Comparison of ENCODE assay signal across 2 cellular contexts in the genomic region with DNA sequence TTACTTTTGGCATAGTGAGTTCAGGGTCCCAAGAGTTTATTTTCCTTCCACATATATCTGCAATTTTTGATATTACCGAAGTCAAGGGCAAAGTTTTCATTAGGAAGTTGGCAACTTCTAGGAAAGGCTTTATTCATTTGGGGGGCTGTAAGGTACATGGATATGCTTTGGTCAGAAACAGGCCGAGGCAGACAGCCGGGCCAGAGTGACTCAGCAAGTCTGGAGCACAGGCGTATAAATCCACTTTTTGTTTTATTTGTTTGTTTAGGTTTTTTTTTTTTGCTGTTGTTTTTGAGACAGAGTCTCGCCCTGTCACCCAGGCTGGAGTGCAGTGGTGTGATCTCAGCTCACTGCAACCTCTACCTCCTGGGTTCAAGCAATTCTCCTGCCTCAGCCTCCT.
TF ChIP-seq lines count a peak whose summit lies in the region.

No MANE protein-coding gene starts in this region.

TF ChIP-seq in GM23338, 12 proteins besides CTCF, POLR2A, EP300 and RAD21 (continued from another document):
- TF ChIP-seq, protein P1, sequence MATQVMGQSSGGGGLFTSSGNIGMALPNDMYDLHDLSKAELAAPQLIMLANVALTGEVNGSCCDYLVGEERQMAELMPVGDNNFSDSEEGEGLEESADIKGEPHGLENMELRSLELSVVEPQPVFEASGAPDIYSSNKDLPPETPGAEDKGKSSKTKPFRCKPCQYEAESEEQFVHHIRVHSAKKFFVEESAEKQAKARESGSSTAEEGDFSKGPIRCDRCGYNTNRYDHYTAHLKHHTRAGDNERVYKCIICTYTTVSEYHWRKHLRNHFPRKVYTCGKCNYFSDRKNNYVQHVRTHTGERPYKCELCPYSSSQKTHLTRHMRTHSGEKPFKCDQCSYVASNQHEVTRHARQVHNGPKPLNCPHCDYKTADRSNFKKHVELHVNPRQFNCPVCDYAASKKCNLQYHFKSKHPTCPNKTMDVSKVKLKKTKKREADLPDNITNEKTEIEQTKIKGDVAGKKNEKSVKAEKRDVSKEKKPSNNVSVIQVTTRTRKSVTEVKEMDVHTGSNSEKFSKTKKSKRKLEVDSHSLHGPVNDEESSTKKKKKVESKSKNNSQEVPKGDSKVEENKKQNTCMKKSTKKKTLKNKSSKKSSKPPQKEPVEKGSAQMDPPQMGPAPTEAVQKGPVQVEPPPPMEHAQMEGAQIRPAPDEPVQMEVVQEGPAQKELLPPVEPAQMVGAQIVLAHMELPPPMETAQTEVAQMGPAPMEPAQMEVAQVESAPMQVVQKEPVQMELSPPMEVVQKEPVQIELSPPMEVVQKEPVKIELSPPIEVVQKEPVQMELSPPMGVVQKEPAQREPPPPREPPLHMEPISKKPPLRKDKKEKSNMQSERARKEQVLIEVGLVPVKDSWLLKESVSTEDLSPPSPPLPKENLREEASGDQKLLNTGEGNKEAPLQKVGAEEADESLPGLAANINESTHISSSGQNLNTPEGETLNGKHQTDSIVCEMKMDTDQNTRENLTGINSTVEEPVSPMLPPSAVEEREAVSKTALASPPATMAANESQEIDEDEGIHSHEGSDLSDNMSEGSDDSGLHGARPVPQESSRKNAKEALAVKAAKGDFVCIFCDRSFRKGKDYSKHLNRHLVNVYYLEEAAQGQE (IDR thresholded peaks at IDR 0.05; ENCODE audit: unreplicated experiment): no peak
- no peak for TF ChIP-seq NANOG (IDR thresholded peaks at IDR 0.05; ENCODE audit: borderline replicate concordance)
- TF ChIP-seq, protein P2, sequence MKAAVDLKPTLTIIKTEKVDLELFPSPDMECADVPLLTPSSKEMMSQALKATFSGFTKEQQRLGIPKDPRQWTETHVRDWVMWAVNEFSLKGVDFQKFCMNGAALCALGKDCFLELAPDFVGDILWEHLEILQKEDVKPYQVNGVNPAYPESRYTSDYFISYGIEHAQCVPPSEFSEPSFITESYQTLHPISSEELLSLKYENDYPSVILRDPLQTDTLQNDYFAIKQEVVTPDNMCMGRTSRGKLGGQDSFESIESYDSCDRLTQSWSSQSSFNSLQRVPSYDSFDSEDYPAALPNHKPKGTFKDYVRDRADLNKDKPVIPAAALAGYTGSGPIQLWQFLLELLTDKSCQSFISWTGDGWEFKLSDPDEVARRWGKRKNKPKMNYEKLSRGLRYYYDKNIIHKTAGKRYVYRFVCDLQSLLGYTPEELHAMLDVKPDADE (IDR thresholded peaks at IDR 0.05): no peak
- TF ChIP-seq, protein P3, sequence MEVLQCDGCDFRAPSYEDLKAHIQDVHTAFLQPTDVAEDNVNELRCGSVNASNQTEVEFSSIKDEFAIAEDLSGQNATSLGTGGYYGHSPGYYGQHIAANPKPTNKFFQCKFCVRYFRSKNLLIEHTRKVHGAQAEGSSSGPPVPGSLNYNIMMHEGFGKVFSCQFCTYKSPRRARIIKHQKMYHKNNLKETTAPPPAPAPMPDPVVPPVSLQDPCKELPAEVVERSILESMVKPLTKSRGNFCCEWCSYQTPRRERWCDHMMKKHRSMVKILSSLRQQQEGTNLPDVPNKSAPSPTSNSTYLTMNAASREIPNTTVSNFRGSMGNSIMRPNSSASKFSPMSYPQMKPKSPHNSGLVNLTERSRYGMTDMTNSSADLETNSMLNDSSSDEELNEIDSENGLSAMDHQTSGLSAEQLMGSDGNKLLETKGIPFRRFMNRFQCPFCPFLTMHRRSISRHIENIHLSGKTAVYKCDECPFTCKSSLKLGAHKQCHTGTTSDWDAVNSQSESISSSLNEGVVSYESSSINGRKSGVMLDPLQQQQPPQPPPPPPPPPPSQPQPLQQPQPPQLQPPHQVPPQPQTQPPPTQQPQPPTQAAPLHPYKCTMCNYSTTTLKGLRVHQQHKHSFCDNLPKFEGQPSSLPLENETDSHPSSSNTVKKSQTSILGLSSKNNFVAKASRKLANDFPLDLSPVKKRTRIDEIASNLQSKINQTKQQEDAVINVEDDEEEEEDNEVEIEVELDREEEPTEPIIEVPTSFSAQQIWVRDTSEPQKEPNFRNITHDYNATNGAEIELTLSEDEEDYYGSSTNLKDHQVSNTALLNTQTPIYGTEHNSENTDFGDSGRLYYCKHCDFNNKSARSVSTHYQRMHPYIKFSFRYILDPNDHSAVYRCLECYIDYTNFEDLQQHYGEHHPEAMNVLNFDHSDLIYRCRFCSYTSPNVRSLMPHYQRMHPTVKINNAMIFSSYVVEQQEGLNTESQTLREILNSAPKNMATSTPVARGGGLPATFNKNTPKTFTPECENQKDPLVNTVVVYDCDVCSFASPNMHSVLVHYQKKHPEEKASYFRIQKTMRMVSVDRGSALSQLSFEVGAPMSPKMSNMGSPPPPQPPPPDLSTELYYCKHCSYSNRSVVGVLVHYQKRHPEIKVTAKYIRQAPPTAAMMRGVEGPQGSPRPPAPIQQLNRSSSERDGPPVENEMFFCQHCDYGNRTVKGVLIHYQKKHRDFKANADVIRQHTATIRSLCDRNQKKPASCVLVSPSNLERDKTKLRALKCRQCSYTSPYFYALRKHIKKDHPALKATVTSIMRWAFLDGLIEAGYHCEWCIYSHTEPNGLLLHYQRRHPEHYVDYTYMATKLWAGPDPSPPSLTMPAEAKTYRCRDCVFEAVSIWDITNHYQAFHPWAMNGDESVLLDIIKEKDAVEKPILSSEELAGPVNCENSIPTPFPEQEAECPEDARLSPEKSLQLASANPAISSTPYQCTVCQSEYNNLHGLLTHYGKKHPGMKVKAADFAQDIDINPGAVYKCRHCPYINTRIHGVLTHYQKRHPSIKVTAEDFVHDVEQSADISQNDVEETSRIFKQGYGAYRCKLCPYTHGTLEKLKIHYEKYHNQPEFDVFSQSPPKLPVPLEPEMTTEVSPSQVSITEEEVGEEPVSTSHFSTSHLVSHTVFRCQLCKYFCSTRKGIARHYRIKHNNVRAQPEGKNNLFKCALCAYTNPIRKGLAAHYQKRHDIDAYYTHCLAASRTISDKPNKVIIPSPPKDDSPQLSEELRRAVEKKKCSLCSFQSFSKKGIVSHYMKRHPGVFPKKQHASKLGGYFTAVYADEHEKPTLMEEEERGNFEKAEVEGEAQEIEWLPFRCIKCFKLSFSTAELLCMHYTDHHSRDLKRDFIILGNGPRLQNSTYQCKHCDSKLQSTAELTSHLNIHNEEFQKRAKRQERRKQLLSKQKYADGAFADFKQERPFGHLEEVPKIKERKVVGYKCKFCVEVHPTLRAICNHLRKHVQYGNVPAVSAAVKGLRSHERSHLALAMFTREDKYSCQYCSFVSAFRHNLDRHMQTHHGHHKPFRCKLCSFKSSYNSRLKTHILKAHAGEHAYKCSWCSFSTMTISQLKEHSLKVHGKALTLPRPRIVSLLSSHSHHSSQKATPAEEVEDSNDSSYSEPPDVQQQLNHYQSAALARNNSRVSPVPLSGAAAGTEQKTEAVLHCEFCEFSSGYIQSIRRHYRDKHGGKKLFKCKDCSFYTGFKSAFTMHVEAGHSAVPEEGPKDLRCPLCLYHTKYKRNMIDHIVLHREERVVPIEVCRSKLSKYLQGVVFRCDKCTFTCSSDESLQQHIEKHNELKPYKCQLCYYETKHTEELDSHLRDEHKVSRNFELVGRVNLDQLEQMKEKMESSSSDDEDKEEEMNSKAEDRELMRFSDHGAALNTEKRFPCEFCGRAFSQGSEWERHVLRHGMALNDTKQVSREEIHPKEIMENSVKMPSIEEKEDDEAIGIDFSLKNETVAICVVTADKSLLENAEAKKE (CRISPR knock-in tag; IDR thresholded peaks at IDR 0.05): no peak
- TF ChIP-seq ZNF331 (CRISPR knock-in tag; IDR thresholded peaks at IDR 0.05; ENCODE audit: low read depth): no peak
- TF ChIP-seq EZH2 (IDR thresholded peaks at IDR 0.05; ENCODE audit: low read depth, unreplicated experiment): no peak
- no peak for TF ChIP-seq JUNB (IDR thresholded peaks at IDR 0.05; ENCODE audit: unreplicated experiment)
- no peak for TF ChIP-seq CREB1 (CRISPR knock-in tag; IDR thresholded peaks at IDR 0.05; ENCODE audit: low read depth)
- no peak for TF ChIP-seq POLR2AphosphoS5 (IDR thresholded peaks at IDR 0.05; ENCODE audit: low read depth)

TF ChIP-seq in WTC11, 78 proteins besides CTCF, POLR2A, EP300 and RAD21 (continued from another document):
- TF ChIP-seq, protein P4, sequence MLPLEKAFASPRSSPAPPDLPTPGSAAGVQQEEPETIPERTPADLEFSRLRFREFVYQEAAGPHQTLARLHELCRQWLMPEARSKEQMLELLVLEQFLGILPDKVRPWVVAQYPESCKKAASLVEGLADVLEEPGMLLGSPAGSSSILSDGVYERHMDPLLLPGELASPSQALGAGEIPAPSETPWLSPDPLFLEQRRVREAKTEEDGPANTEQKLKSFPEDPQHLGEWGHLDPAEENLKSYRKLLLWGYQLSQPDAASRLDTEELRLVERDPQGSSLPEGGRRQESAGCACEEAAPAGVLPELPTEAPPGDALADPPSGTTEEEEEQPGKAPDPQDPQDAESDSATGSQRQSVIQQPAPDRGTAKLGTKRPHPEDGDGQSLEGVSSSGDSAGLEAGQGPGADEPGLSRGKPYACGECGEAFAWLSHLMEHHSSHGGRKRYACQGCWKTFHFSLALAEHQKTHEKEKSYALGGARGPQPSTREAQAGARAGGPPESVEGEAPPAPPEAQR (CRISPR knock-in tag; IDR thresholded peaks at IDR 0.05): no peak
- no peak for TF ChIP-seq ZNF396 (CRISPR knock-in tag; IDR thresholded peaks at IDR 0.05; ENCODE audit: borderline replicate concordance)
- TF ChIP-seq, protein P5, sequence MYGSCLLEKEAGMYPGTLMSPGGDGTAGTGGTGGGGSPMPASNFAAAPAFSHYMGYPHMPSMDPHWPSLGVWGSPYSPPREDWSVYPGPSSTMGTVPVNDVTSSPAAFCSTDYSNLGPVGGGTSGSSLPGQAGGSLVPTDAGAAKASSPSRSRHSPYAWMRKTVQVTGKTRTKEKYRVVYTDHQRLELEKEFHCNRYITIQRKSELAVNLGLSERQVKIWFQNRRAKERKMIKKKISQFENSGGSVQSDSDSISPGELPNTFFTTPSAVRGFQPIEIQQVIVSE (CRISPR knock-in tag; IDR thresholded peaks at IDR 0.05; ENCODE audit: borderline replicate concordance): no peak
- TF ChIP-seq ZNF219 (CRISPR knock-in tag; IDR thresholded peaks at IDR 0.05; ENCODE audit: borderline replicate concordance): no peak
